ENCODE assay signal across 8 cellular contexts in genomic region chr10:69901623-69902505, GRCh38.
DNase-seq lines count a peak whose midpoint lies in the region; ATAC-seq, FAIRE-seq and TF ChIP-seq lines count a peak whose summit lies in the region.

No MANE protein-coding gene starts in this region.

- CTCF ChIA-PET in CD8-positive, alpha-beta T cell (lab: Charles Lee), result interaction anchor here (1.0 to 1.9 kb wide), 3 partner anchors 12 to 214 kb away, joined by 3 to 8 read pairs (median 3); no protein-coding TSS in a partner anchor

- H3K4me3 ChIP-seq in CD8-positive, alpha-beta T cell (ENCODE audit: low read depth, low read length), result no peak overlapping the region

- peak; percentile 11 for TF ChIP-seq CTCF in CD8-positive, alpha-beta T cell (IDR thresholded peaks at IDR 0.05)
- TF ChIP-seq CTCF in nephron (IDR thresholded peaks at IDR 0.05; ENCODE audit: unreplicated experiment in 3 of 3), result peak; percentile 54 to 67 (median 56)

- no peaks in the 10 kb centered on the region for H3K9me3 ChIP-seq in CD8-positive, alpha-beta T cell (ENCODE audit: low read length)

- H3K9me3 Mint-ChIP-seq in CD8-positive, alpha-beta T cell, result no peaks in the 10 kb centered on the region
- H3K9me3 Mint-ChIP-seq in nephron, result no peaks in the 10 kb centered on the region

- intact Hi-C loops in CD8-positive, alpha-beta T cell (cut with DNase I, micrococcal nuclease), result no loop called here

- FAIRE-seq in GM18507 (lab: Jason Lieb, UNC) (no peak), RCC 7860 (lab: Jason Lieb, UNC) (no peak)

- no peaks in the 10 kb centered on the region for H3K27me3 ChIP-seq in CD8-positive, alpha-beta T cell (ENCODE audit: insufficient read depth, low read length)

- no peaks in the 10 kb centered on the region for H3K36me3 Mint-ChIP-seq in CD8-positive, alpha-beta T cell
- H3K36me3 Mint-ChIP-seq in nephron (ENCODE audit: low read depth), result peaks cover 4% of the 10 kb centered on the region

- H3K27ac ChIP-seq in CD8-positive, alpha-beta T cell (ENCODE audit: low read depth, low read length), result no peak overlapping the region

- no peak for ATAC-seq in CD8-positive, alpha-beta T cell
- ATAC-seq in GM18867 (IDR thresholded peaks at IDR 0.05; ENCODE audit: unreplicated experiment), result no peak
- no peak for ATAC-seq in GM21381 (IDR thresholded peaks at IDR 0.05; ENCODE audit: unreplicated experiment)
- ATAC-seq in HG03196 (IDR thresholded peaks at IDR 0.05; ENCODE audit: unreplicated experiment), result no peak

- DNase-seq in CD8-positive, alpha-beta T cell, result peak in 1 of 7 experiments; percentile 10
- peak; percentile 11 for DNase-seq in GM18507 (ENCODE audit: extremely low spot score, insufficient read length, low read depth)
- DNase-seq in RCC 7860 (ENCODE audit: low spot score), result peak; percentile 7
- peak; percentile 90 for DNase-seq in epidermal melanocyte (ENCODE audit: insufficient read length, low spot score)

- H3K4me3 Mint-ChIP-seq in CD8-positive, alpha-beta T cell, result no peak overlapping the region
- H3K4me3 Mint-ChIP-seq in nephron, result no peak overlapping the region

- POLR2A ChIA-PET in CD8-positive, alpha-beta T cell (lab: Charles Lee), result no interaction called here

- H3K4me1 ChIP-seq in CD8-positive, alpha-beta T cell (ENCODE audit: insufficient read depth, low read length), result no peaks in the 10 kb centered on the region

- H3K27ac Mint-ChIP-seq in CD8-positive, alpha-beta T cell, result no peak overlapping the region
- H3K27ac Mint-ChIP-seq in nephron, result peak overlapping the region; percentile 25 to 65 (median 26)

- no peaks in the 10 kb centered on the region for H3K4me1 Mint-ChIP-seq in CD8-positive, alpha-beta T cell (ENCODE audit: low read depth)
- H3K4me1 Mint-ChIP-seq in nephron, result peaks cover 52% of the 10 kb centered on the region

- H3K27me3 Mint-ChIP-seq in CD8-positive, alpha-beta T cell (ENCODE audit: low read depth), result peaks cover 3% of the 10 kb centered on the region
- H3K27me3 Mint-ChIP-seq in nephron (ENCODE audit: low read depth), result no peaks in the 10 kb centered on the region

- no peaks in the 10 kb centered on the region for H3K36me3 ChIP-seq in CD8-positive, alpha-beta T cell (ENCODE audit: insufficient read depth, low read length)
